8 cellular contexts compared by ENCODE assay signal in genomic region chr14:71320107-71320733, GRCh38. TPM values are rescaled to one million over a fixed set of nuclear protein-coding genes. Genes with fewer than 3 reads are reported as not detected.
A peak's percentile ranks its signal among the peaks of the same experiment; 100 is the strongest.
DNase-seq lines count a peak whose midpoint lies in the region; ATAC-seq and TF ChIP-seq lines count a peak whose summit lies in the region.

Gene SIPA1L1 (plus strand): TSS chr14:71320476.

- peaks cover 17 to 55% (median 43%) of the 10 kb centered on the region in 6 donors for H3K4me1 ChIP-seq in spleen

- no peaks in the 10 kb centered on the region for H3K27me3 ChIP-seq in spleen (replicated peaks in 1 of 7)

- H3K4me1 Mint-ChIP-seq in activated B cell treated with CpG ODN at 0.5 μM for 24 hours = peaks cover 43% of the 10 kb centered on the region
- H3K4me1 Mint-ChIP-seq in immature natural killer cell = peaks cover 40 to 49% of the 10 kb centered on the region in 2 donors

- H3K4me3 ChIP-seq in spleen = peak within 1 kb of the TSS; percentile 63 to 88 (median 74)

- 0 to 1% (median 0%) methylated on average over 39 to 52 of the region's 52 CpGs for WGBS in spleen, 5 donors

- intact Hi-C loops in activated B cell treated with CpG ODN at 0.5 μM for 24 hours (cut with micrococcal nuclease) = loop anchor here (1.0 to 10.0 kb wide), 8 partner anchors 38 to 515 kb away; partner anchors contain the start of gene MAP3K9
- intact Hi-C loops in spleen (cut with DNase I; ENCODE audit: low total_unique reads) = loop anchor here (10.0 kb wide), 2 partner anchors 85 to 215 kb away; no protein-coding TSS in a partner anchor

- H3K36me3 Mint-ChIP-seq in activated B cell treated with CpG ODN at 0.5 μM for 24 hours (ENCODE audit: low read depth) (peaks cover 10% of the 10 kb centered on the region), immature natural killer cell (no peaks in the 10 kb centered on the region)

- ATAC-seq in HG03196 (IDR thresholded peaks at IDR 0.05; ENCODE audit: unreplicated experiment) = peak; percentile 73
- ATAC-seq in activated B cell treated with CpG ODN at 0.5 μM for 24 hours (ENCODE audit: low read depth) = peak; percentile 78

- TF ChIP-seq CTCF in activated B cell treated with CpG ODN at 0.5 μM for 24 hours (IDR thresholded peaks at IDR 0.05) (no peak), spleen (IDR thresholded peaks at IDR 0.05 in 8 of 11, conservative IDR thresholded peaks at IDR 0.05 in 3 of 11) (peak in 6 of 11 experiments; percentile 10 to 65 (median 40))

- CTCF ChIA-PET in activated B cell treated with CpG ODN at 0.5 μM for 24 hours (lab: Charles Lee) = interaction anchor here (0.8 to 8.5 kb wide), 4 partner anchors 82 to 235 kb away, joined by 3 to 208 read pairs (median 8); no protein-coding TSS in a partner anchor

- peak; percentile 98 for DNase-seq in AG08395 (ENCODE audit: low spot score)
- peak; percentile 99 for DNase-seq in NCI-H345 (lab: John Stamatoyannopoulos, UW)
- peak; percentile 90 for DNase-seq in activated B cell treated with CpG ODN at 0.5 μM for 24 hours
- DNase-seq in caudate nucleus (lab: John Stamatoyannopoulos, UW) = peak; percentile 29 to 98 (median 95)
- DNase-seq in immature natural killer cell = peak; percentile 98 to 99 (median 99)
- peak; percentile 100 for DNase-seq in spleen

- H3K4me3 Mint-ChIP-seq in activated B cell treated with CpG ODN at 0.5 μM for 24 hours (peak within 1 kb of the TSS; percentile 95), immature natural killer cell (peak within 1 kb of the TSS; percentile 94 to 97 (median 95))

- no peaks in the 10 kb centered on the region for H3K36me3 ChIP-seq in spleen

- no peaks in the 10 kb centered on the region for H3K9me3 ChIP-seq in spleen

- in situ Hi-C loops in GM18951 (cut with MboI; ENCODE audit: low sequenced_read_pairs, unreplicated experiment) = loop anchor here (10.0 kb wide), 2 partner anchors 75 to 415 kb away; no protein-coding TSS in a partner anchor

- POLR2A ChIA-PET in activated B cell treated with CpG ODN at 0.5 μM for 24 hours (lab: Charles Lee) = interaction anchor here (0.6 to 8.8 kb wide), 17 partner anchors 36 to 536 kb away, joined by 3 to 164 read pairs (median 5); no protein-coding TSS in a partner anchor

- H3K27ac Mint-ChIP-seq in activated B cell treated with CpG ODN at 0.5 μM for 24 hours (peak within 1 kb of the TSS; percentile 97), immature natural killer cell (peak within 1 kb of the TSS; percentile 89 to 98 (median 92))

- H3K9me3 Mint-ChIP-seq in activated B cell treated with CpG ODN at 0.5 μM for 24 hours (no peaks in the 10 kb centered on the region), immature natural killer cell (no peaks in the 10 kb centered on the region)

- TF ChIP-seq POLR2A in GM18951 (IDR thresholded peaks at IDR 0.05; ENCODE audit: extremely low read depth, insufficient read depth, insufficient read length) (peak; percentile 93), spleen (IDR thresholded peaks at IDR 0.05) (peak in 2 of 3 donors; percentile 75 to 94)

- H3K27ac ChIP-seq in caudate nucleus (ENCODE audit: low read depth, low read length) (peak within 1 kb of the TSS; percentile 90), spleen (peak within 1 kb of the TSS; percentile 87 to 99 (median 99))

- H3K27me3 Mint-ChIP-seq in activated B cell treated with CpG ODN at 0.5 μM for 24 hours (no peaks in the 10 kb centered on the region), immature natural killer cell (ENCODE audit: low read depth in 3 of 3) (peaks cover 3 to 16% (median 16%) of the 10 kb centered on the region in 3 donors)

RNA-seq across cellular contexts. Expression of gene SIPA1L1, which starts in this region (rescaled TPM):
- total RNA-seq in activated B cell treated with CpG ODN at 0.5 μM for 24 hours (114 and 134 TPM in 2 replicates), spleen (100 to 1,000 TPM in 6 of 7 donors, 10 to 100 TPM in 1; 98.7 to 167 (median 146) TPM)
- polyA plus RNA-seq in immature natural killer cell (10 to 100 TPM in 1 of 3 donors, 1 to 10 TPM in 2; 1.3 to 19.1 (median 8.0) TPM), spleen (10 to 100 TPM; 11.9 to 27.9 (median 21.5) TPM)

Comparison
In these comparisons a context has a peak if more than half of its experiments do, and no peak if none do; other contexts are left out.
1. Peak in every context shown above with its lines: DNase-seq, ATAC-seq, H3K4me3 ChIP-seq and H3K27ac ChIP-seq.